In the genomic region with DNA sequence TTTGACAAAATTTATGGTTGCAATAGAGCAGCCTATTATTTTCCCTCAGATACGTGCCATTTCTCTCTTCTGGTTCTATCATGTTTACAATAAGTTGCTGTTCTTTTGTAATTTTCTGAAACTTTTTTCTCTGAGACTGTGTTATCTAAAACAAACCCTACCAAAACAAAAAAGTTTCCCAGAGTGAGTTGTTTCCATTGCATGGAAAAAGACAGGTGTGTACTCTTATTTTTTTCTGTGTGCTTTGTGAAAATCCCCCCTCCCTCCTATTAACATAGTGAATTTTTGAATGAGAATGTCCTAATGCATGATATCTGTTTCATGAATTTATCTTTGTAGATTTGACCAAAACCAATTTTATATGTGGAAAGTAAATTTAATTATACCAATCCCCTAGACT, we compare ENCODE assay signal across 8 cellular contexts.
"Had no signal": no experiment of that assay in that cellular context is flagged by ENCODE, and none has a peak within 500 bp of the region (broad histone marks: within the 10 kb centered on the region; RNA-seq: fewer than 3 reads in every experiment).

No MANE protein-coding gene starts in this region.

- ATAC-seq: HepG2, K562 had no signal

- FAIRE-seq: HepG2, HTR-8/SVneo, K562 had no signal

- H3K4me3 Mint-ChIP-seq: IgD-negative memory B cell had no signal

- H3K4me3 ChIP-seq: K562 had no signal

- H3K9me3 Mint-ChIP-seq: IgD-negative memory B cell had no signal

- H3K27me3 Mint-ChIP-seq: IgD-negative memory B cell had no signal

- H3K27ac Mint-ChIP-seq: IgD-negative memory B cell had no signal

- H3K27ac ChIP-seq: HL-60 had no signal

- DNase-seq: IMR-90, KBM-7, KG1 had no signal
